In genomic region chrX:2913118-2913517, GRCh38 we compare ENCODE assay signal across 14 cellular contexts. TPM values are rescaled to one million over a fixed set of nuclear protein-coding genes. Genes with fewer than 3 reads are reported as not detected.
DNase-seq lines count a peak whose midpoint lies in the region; ATAC-seq and TF ChIP-seq lines count a peak whose summit lies in the region.
"Had no signal": no experiment of that assay in that cellular context is flagged by ENCODE, and none has a peak within 500 bp of the region (broad histone marks: within the 10 kb centered on the region; RNA-seq: fewer than 3 reads in every experiment).

No MANE protein-coding gene starts in this region.

- H3K36me3 ChIP-seq in OCI-LY3 (replicated peaks; ENCODE audit: low read depth, low read length) (no peaks in the 10 kb centered on the region), endodermal cell (ENCODE audit: control insufficient read depth, insufficient read depth, low read length) (no peaks in the 10 kb centered on the region)

- peaks cover 20% of the 10 kb centered on the region for H3K4me1 Mint-ChIP-seq in endodermal cell
- H3K4me1 Mint-ChIP-seq in osteocyte (ENCODE audit: unreplicated experiment), result no peaks in the 10 kb centered on the region
- H3K4me1 Mint-ChIP-seq in activated CD8-positive, alpha-beta memory T cell treated with anti-CD3 and anti-CD28 coated beads, Interleukin-2, amount 10 ng/mL, durations not matched to agents 7 days and 5 days, result no peaks in the 10 kb centered on the region
- H3K4me1 Mint-ChIP-seq: CD14-positive monocyte had no signal

- no peak overlapping the region for H3K4me2 ChIP-seq in OCI-LY3 (ENCODE audit: low read length)

- H3K9me3 Mint-ChIP-seq in endodermal cell (peaks cover 44% of the 10 kb centered on the region), osteocyte (ENCODE audit: unreplicated experiment) (peaks cover 4% of the 10 kb centered on the region)
- no peaks in the 10 kb centered on the region for H3K9me3 Mint-ChIP-seq in activated CD8-positive, alpha-beta memory T cell treated with anti-CD3 and anti-CD28 coated beads, Interleukin-2, amount 10 ng/mL, durations not matched to agents 7 days and 5 days (ENCODE audit: low read depth)
- H3K9me3 Mint-ChIP-seq: T-helper 1 cell treated with Interleukin-12 subunit alpha and Interleukin-12 subunit beta and Interleukin-4 antibody, amounts not matched to agents 30 μg/mL and 1 μg/mL, for 36 hours had no signal

- no peak for ATAC-seq in activated CD8-positive, alpha-beta memory T cell treated with anti-CD3 and anti-CD28 coated beads, Interleukin-2, amount 10 ng/mL, durations not matched to agents 7 days and 5 days
- ATAC-seq in HG03175 (IDR thresholded peaks at IDR 0.05; ENCODE audit: unreplicated experiment), result no peak
- ATAC-seq: psoas muscle had no signal

- H3K79me2 ChIP-seq in OCI-LY3 (ENCODE audit: low read length), result no peaks in the 10 kb centered on the region

- 24% methylated on average over 2 of the region's 3 CpGs; no CpG with 5 or more reads in 1 of the 2 experiments for WGBS in endodermal cell (ENCODE audit: insufficient coverage in 1 of 2, insufficient read length in 1 of 2), 2 experiments

- H4K20me1 ChIP-seq in OCI-LY3 (ENCODE audit: insufficient read depth, low read length), result no peaks in the 10 kb centered on the region

- CTCF ChIA-PET in activated CD8-positive, alpha-beta memory T cell treated with anti-CD3 and anti-CD28 coated beads, Interleukin-2, amount 10 ng/mL, durations not matched to agents 7 days and 5 days (lab: Charles Lee), result no interaction called here

- TF ChIP-seq CTCF in GM12865 (IDR thresholded peaks at IDR 0.05; ENCODE audit: insufficient read depth, low read depth, low read length, missing control alignments) (peak; percentile 1), OCI-LY3 (IDR thresholded peaks at IDR 0.05; ENCODE audit: low read depth, low read length) (peak; percentile 28), endodermal cell (conservative IDR thresholded peaks at IDR 0.05) (peak; percentile 70), osteocyte (IDR thresholded peaks at IDR 0.05) (peak; percentile 37)

- H3K4me3 Mint-ChIP-seq in endodermal cell (no peak overlapping the region), osteocyte (ENCODE audit: unreplicated experiment) (no peak overlapping the region)
- no peak overlapping the region for H3K4me3 Mint-ChIP-seq in activated CD8-positive, alpha-beta memory T cell treated with anti-CD3 and anti-CD28 coated beads, Interleukin-2, amount 10 ng/mL, durations not matched to agents 7 days and 5 days
- H3K4me3 Mint-ChIP-seq: activated naive CD8-positive, alpha-beta T cell; CD14-positive monocyte; T-helper 1 cell treated with Interleukin-12 subunit alpha and Interleukin-12 subunit beta and Interleukin-4 antibody, amounts not matched to agents 30 μg/mL and 1 μg/mL, for 36 hours had no signal

- no peaks in the 10 kb centered on the region for H3K9me3 ChIP-seq in OCI-LY3 (ENCODE audit: insufficient read depth, low read length)
- H3K9me3 ChIP-seq in endodermal cell (ENCODE audit: control insufficient read depth, low read length), result peaks cover 3% of the 10 kb centered on the region
- H3K9me3 ChIP-seq: psoas muscle had no signal

- H3K4me1 ChIP-seq in OCI-LY3 (ENCODE audit: low read length) (no peaks in the 10 kb centered on the region), endodermal cell (ENCODE audit: control insufficient read depth, insufficient read depth, low read length) (no peaks in the 10 kb centered on the region)
- H3K4me1 ChIP-seq: psoas muscle had no signal

- H3K4me3 ChIP-seq in GM12865 (ENCODE audit: low read depth, low read length), result no peak overlapping the region
- H3K4me3 ChIP-seq in OCI-LY3 (ENCODE audit: low read length), result no peak overlapping the region
- no peak overlapping the region for H3K4me3 ChIP-seq in endodermal cell (ENCODE audit: low read length)
- H3K4me3 ChIP-seq: psoas muscle had no signal

- H3K36me3 Mint-ChIP-seq in endodermal cell (ENCODE audit: low read depth) (peaks cover 64% of the 10 kb centered on the region), osteocyte (ENCODE audit: unreplicated experiment) (peaks cover 40% of the 10 kb centered on the region)
- no peaks in the 10 kb centered on the region for H3K36me3 Mint-ChIP-seq in activated CD8-positive, alpha-beta memory T cell treated with anti-CD3 and anti-CD28 coated beads, Interleukin-2, amount 10 ng/mL, durations not matched to agents 7 days and 5 days

- H3K27ac ChIP-seq in OCI-LY3 (ENCODE audit: low read length) (no peak overlapping the region), endodermal cell (ENCODE audit: low read depth, low read length) (no peak overlapping the region)
- H3K27ac ChIP-seq: psoas muscle had no signal

- no peak overlapping the region for H2AFZ ChIP-seq in OCI-LY3 (ENCODE audit: low read depth, low read length)

- H3K27me3 Mint-ChIP-seq in endodermal cell (ENCODE audit: insufficient read depth) (no peaks in the 10 kb centered on the region), osteocyte (ENCODE audit: unreplicated experiment) (no peaks in the 10 kb centered on the region)
- no peaks in the 10 kb centered on the region for H3K27me3 Mint-ChIP-seq in activated CD8-positive, alpha-beta memory T cell treated with anti-CD3 and anti-CD28 coated beads, Interleukin-2, amount 10 ng/mL, durations not matched to agents 7 days and 5 days
- H3K27me3 Mint-ChIP-seq: activated naive CD8-positive, alpha-beta T cell had no signal

- H3K9ac ChIP-seq in OCI-LY3 (ENCODE audit: low read length) (no peak overlapping the region), endodermal cell (ENCODE audit: extremely low read depth, low read length, poor library complexity, severe bottlenecking) (no peak overlapping the region)

- H3K27me3 ChIP-seq in OCI-LY3 (ENCODE audit: low read depth, low read length) (no peaks in the 10 kb centered on the region), endodermal cell (ENCODE audit: control insufficient read depth, insufficient read depth, low read length, poor library complexity, severe bottlenecking) (no peaks in the 10 kb centered on the region)

- H3K27ac Mint-ChIP-seq in endodermal cell, result peak overlapping the region; percentile 85
- H3K27ac Mint-ChIP-seq in osteocyte (ENCODE audit: unreplicated experiment), result no peak overlapping the region
- H3K27ac Mint-ChIP-seq in activated CD8-positive, alpha-beta memory T cell treated with anti-CD3 and anti-CD28 coated beads, Interleukin-2, amount 10 ng/mL, durations not matched to agents 7 days and 5 days, result no peak overlapping the region
- H3K27ac Mint-ChIP-seq: activated naive CD8-positive, alpha-beta T cell; T-helper 1 cell treated with Interleukin-12 subunit alpha and Interleukin-12 subunit beta and Interleukin-4 antibody, amounts not matched to agents 30 μg/mL and 1 μg/mL, for 36 hours had no signal

- DNase-seq in GM12865 (ENCODE audit: low read depth), result no peak
- peak; percentile 71 for DNase-seq in endodermal cell
- no peak for DNase-seq in osteocyte (ENCODE audit: extremely low spot score, unreplicated experiment)
- no peak for DNase-seq in activated CD8-positive, alpha-beta memory T cell treated with anti-CD3 and anti-CD28 coated beads, Interleukin-2, amount 10 ng/mL, durations not matched to agents 7 days and 5 days
- DNase-seq in central memory CD4-positive, alpha-beta T cell, result no peak
- DNase-seq: glutamatergic neuron, NCI-H1436, NCI-H446 treated with DMSO at 0.1 percent for 48 hours, psoas muscle had no signal

RNA-seq across cellular contexts. Expression of gene ARSD, which starts 16.0 kb away (rescaled TPM):
- total RNA-seq in endodermal cell, result 10 to 100 TPM in 1 of 2 donors, 1 to 10 TPM in 1; 4.9 to 15.7 TPM
- polyA plus RNA-seq in endodermal cell (2013, experiment 1 of 2), result 4.9 TPM
- 5.1 TPM for polyA plus RNA-seq in endodermal cell (2013, experiment 2 of 2)
- total RNA-seq in osteocyte, result 40.9 and 44.6 TPM in 2 replicates
- total RNA-seq in activated CD8-positive, alpha-beta memory T cell treated with anti-CD3 and anti-CD28 coated beads, Interleukin-2, amount 10 ng/mL, durations not matched to agents 7 days and 5 days, result 1 to 10 TPM; 1.3 to 2.1 TPM

Comparison
In these comparisons a context has a peak if more than half of its experiments do, and no peak if none do; other contexts are left out.
1. CTCF ChIP-seq: peak in every context shown above with its lines; median percentile 70 in endodermal cell; 37 in osteocyte; 28 in OCI-LY3; 1 in GM12865.